1 cellular context compared by ENCODE assay signal in genomic region chr12:114921796-114922195, GRCh38.
TF ChIP-seq lines count a peak whose summit lies in the region.

No MANE protein-coding gene starts in this region.

TF ChIP-seq in IMR-90, 13 proteins besides CTCF, POLR2A, EP300 and RAD21:
- TF ChIP-seq SMC3 (IDR thresholded peaks at IDR 0.05; ENCODE audit: low read depth, low read length), result no peak
- TF ChIP-seq NFE2L2 (IDR thresholded peaks at IDR 0.05; ENCODE audit: low read depth, low read length), result no peak
- no peak for TF ChIP-seq MAFK (IDR thresholded peaks at IDR 0.05; ENCODE audit: low read depth, low read length)
- TF ChIP-seq CHD1 (IDR thresholded peaks at IDR 0.05; ENCODE audit: low read depth, low read length), result no peak
- TF ChIP-seq, protein P1, sequence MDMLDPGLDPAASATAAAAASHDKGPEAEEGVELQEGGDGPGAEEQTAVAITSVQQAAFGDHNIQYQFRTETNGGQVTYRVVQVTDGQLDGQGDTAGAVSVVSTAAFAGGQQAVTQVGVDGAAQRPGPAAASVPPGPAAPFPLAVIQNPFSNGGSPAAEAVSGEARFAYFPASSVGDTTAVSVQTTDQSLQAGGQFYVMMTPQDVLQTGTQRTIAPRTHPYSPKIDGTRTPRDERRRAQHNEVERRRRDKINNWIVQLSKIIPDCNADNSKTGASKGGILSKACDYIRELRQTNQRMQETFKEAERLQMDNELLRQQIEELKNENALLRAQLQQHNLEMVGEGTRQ (IDR thresholded peaks at IDR 0.05; ENCODE audit: low read depth, low read length), result no peak
- TF ChIP-seq ELK1 (IDR thresholded peaks at IDR 0.05; ENCODE audit: borderline replicate concordance, low read depth, low read length), result no peak
- no peak for TF ChIP-seq RCOR1 (IDR thresholded peaks at IDR 0.05; ENCODE audit: insufficient replicate concordance, low read length)
- no peak for TF ChIP-seq MAZ (IDR thresholded peaks at IDR 0.05; ENCODE audit: borderline replicate concordance, low read depth, low read length)
- TF ChIP-seq RFX5 (IDR thresholded peaks at IDR 0.05; ENCODE audit: low read depth, low read length), result no peak
